ENCODE assay signal across 8 cellular contexts in the genomic region with DNA sequence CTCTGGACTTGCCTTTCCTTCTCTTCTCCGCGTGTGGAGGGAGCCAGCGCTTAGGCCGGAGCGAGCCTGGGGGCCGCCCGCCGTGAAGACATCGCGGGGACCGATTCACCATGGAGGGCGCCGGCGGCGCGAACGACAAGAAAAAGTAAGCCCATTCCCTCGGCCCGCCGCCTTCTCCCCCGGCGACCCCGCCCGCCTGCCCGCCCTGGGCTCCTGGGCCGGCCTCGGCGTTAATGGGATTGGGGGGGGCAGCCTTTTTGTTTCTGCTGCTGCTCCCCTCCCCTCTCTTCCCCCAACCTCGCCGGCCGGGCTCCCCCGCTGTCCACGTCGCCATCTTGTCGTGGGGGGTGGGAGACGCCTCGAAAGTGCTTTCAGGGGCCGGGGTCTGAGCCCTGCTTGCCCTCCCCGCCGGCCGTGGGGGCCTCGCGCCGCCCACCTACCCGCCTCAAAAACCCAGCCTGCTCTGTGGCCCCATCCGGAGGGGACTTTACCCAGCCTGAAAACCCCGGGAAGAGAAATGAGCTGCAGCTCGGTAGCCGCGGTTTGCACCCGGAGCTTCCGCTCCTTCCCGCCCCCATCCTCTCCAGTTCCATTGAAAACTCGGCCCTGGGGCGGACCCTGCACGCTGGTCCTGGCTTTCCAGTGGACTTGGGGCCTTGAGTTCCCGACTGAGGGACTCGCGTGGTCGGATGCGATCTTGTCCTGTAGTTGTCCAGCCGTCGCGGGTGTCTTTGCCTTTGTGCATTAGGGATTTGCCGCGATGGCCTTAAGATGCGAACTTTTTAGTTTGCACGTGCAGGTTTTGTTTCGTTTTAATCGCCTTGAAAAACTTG. TPM values are rescaled to one million over a fixed set of nuclear protein-coding genes. Genes with fewer than 3 reads are reported as not detected.
DNase-seq lines count a peak whose midpoint lies in the region; ATAC-seq, FAIRE-seq and TF ChIP-seq lines count a peak whose summit lies in the region.

No MANE protein-coding gene starts in this region.

- TF ChIP-seq CTCF in OCI-LY1 (IDR thresholded peaks at IDR 0.05; ENCODE audit: low read length) (no peak), esophagus muscularis mucosa (IDR thresholded peaks at IDR 0.05) (no peak)

- DNase-seq in AG08396 (ENCODE audit: low spot score) = peak; percentile 34
- no peak for DNase-seq in GM19239 (ENCODE audit: insufficient read length, low spot score)
- DNase-seq in activated T-cell treated with anti-CD3 and anti-CD28 coated beads, Interleukin-2, amount 50 U/mL, for 1 hour = peak; percentile 60
- DNase-seq in esophagus muscularis mucosa (ENCODE audit: extremely low spot score) = peak; percentile 92
- peak; percentile 75 for DNase-seq in myocyte (ENCODE audit: low read depth)
- DNase-seq in stimulated activated naive CD4-positive, alpha-beta T cell treated with Interleukin-2 at 50 U/mL for 16 hours (lab: John Stamatoyannopoulos, UW) = peak; percentile 52

- TF ChIP-seq POLR2A in esophagus muscularis mucosa (IDR thresholded peaks at IDR 0.05; ENCODE audit: low read depth) = no peak

- peak; percentile 4 for ATAC-seq in HG03521 (IDR thresholded peaks at IDR 0.05; ENCODE audit: unreplicated experiment)

- H3K79me2 ChIP-seq in OCI-LY1 (ENCODE audit: insufficient read depth, low read length) = peaks cover 56% of the 10 kb centered on the region

- no peaks in the 10 kb centered on the region for H3K9me2 ChIP-seq in OCI-LY1 (ENCODE audit: low read depth, low read length)

- peak overlapping the region; percentile 84 for H3K4me2 ChIP-seq in OCI-LY1 (ENCODE audit: low read length)

- 0 out of 2 replicates have a peak, but pooled peaks cover 4% of the 10 kb centered on the region for H4K20me1 ChIP-seq in OCI-LY1 (ENCODE audit: insufficient read depth, low read length)

- H3K27me3 ChIP-seq in OCI-LY1 (ENCODE audit: insufficient read depth, low read length) (no peaks in the 10 kb centered on the region), esophagus muscularis mucosa (no peaks in the 10 kb centered on the region)

- intact Hi-C loops in esophagus muscularis mucosa (cut with DNase I) = loop anchor here (5.0 to 10.0 kb wide), 2 partner anchors 66 to 221 kb away; partner anchors contain the start of gene SNAPC1

- under 1% methylated on average over 40 of the region's 70 CpGs for WGBS in esophagus muscularis mucosa

- peaks cover 48% of the 10 kb centered on the region for H3K4me1 ChIP-seq in OCI-LY1 (ENCODE audit: insufficient read depth, low read length, severe bottlenecking)
- peaks cover 15 to 49% (median 45%) of the 10 kb centered on the region in 4 donors for H3K4me1 ChIP-seq in esophagus muscularis mucosa

- peak overlapping the region; percentile 82 for H3K4me3 ChIP-seq in OCI-LY1 (ENCODE audit: low read depth, low read length, poor library complexity, severe bottlenecking)
- peak overlapping the region; percentile 77 to 98 (median 88) for H3K4me3 ChIP-seq in esophagus muscularis mucosa

- peak; percentile 87 for FAIRE-seq in GM19239 (lab: Jason Lieb, UNC)

- H3K9ac ChIP-seq in OCI-LY1 (ENCODE audit: low read length) = peak overlapping the region; percentile 81

- TF ChIP-seq EP300 in esophagus muscularis mucosa (IDR thresholded peaks at IDR 0.05) = no peak

- no peak overlapping the region for H2AFZ ChIP-seq in OCI-LY1 (ENCODE audit: low read length)

- no peaks in the 10 kb centered on the region for H3F3A ChIP-seq in OCI-LY1 (ENCODE audit: insufficient read depth, low read length)

- H3K9me3 ChIP-seq in OCI-LY1 (ENCODE audit: low read length) (no peaks in the 10 kb centered on the region), esophagus muscularis mucosa (no peaks in the 10 kb centered on the region)

- H3K27ac ChIP-seq in OCI-LY1 (ENCODE audit: low read depth, low read length, poor library complexity, severe bottlenecking) (peak overlapping the region; percentile 81), esophagus muscularis mucosa (replicated peaks in 1 of 4) (peak overlapping the region; percentile 88 to 100 (median 96))

- H3K36me3 ChIP-seq in OCI-LY1 (ENCODE audit: insufficient read depth, low read length) (peaks cover 20% of the 10 kb centered on the region; the same call in 1 of the 2 replicates), esophagus muscularis mucosa (no peaks in the 10 kb centered on the region)

RNA-seq across cellular contexts. Expression of gene HIF1A, which starts 0.6 kb away (rescaled TPM):
- total RNA-seq in esophagus muscularis mucosa = 100 to 1,000 TPM in 1 of 4 donors, 10 to 100 TPM in 3; 77.4 to 156 (median 86.5) TPM
- total RNA-seq in myocyte = 373 and 444 TPM in 2 replicates
- polyA plus RNA-seq in myocyte (2012) = 166 TPM
